Comparison of ENCODE assay signal across 1 cellular context in genomic region chr19:55346725-55347441, GRCh38.
TF ChIP-seq lines count a peak whose summit lies in the region.

No MANE protein-coding gene starts in this region.

TF ChIP-seq in H1, 55 proteins besides CTCF, POLR2A, EP300 and RAD21:
- no peak for TF ChIP-seq E2F6 (IDR thresholded peaks at IDR 0.05)
- TF ChIP-seq CREB1 (IDR thresholded peaks at IDR 0.05) = no peak
- TF ChIP-seq BACH1 (IDR thresholded peaks at IDR 0.05; ENCODE audit: low read length) = no peak
